ENCODE assay signal across 1 cellular context in genomic region chr3:122514123-122515019, GRCh38.
TF ChIP-seq lines count a peak whose summit lies in the region.

Gene KPNA1 (minus strand): TSS chr3:122514939. CDS start chr3:122496565, 18,374 bp downstream.

TF ChIP-seq in H1, 55 proteins besides CTCF, POLR2A, EP300 and RAD21:
- no peak for TF ChIP-seq NANOG (IDR thresholded peaks at IDR 0.05; ENCODE audit: insufficient read depth, low read depth, low read length, poor library complexity, severe bottlenecking)
- no peak for TF ChIP-seq YY1 (IDR thresholded peaks at IDR 0.05; ENCODE audit: low read depth, low read length)
- TF ChIP-seq POU5F1 (IDR thresholded peaks at IDR 0.05; ENCODE audit: low read depth, low read length) = no peak
- TF ChIP-seq MAFK (IDR thresholded peaks at IDR 0.05; ENCODE audit: low read depth, low read length) = no peak
- TF ChIP-seq TAF1 (IDR thresholded peaks at IDR 0.05; ENCODE audit: low read depth, low read length) = peak; percentile 78
- TF ChIP-seq HDAC2 (IDR thresholded peaks at IDR 0.05; ENCODE audit: borderline replicate concordance in 1 of 2, low read depth in 2 of 2, low read length in 2 of 2) = no peak; a peak in 1 of 4 replicates
- no peak for TF ChIP-seq BCL11A (IDR thresholded peaks at IDR 0.05; ENCODE audit: low read depth in 2 of 2, low read length in 2 of 2)
- no peak for TF ChIP-seq CBX8 (IDR thresholded peaks at IDR 0.05; ENCODE audit: borderline replicate concordance, low read depth, low read length)
- 0 out of 4 replicates have a peak, but pooled peaks of 1 of the 2 experiments have one; percentile 4 for TF ChIP-seq SIN3A (conservative IDR thresholded peaks at IDR 0.05 in 1 of 2, IDR thresholded peaks at IDR 0.05 in 1 of 2; ENCODE audit: low read depth in 1 of 2, low read length in 2 of 2)
- no peak for TF ChIP-seq FOSL1 (IDR thresholded peaks at IDR 0.05; ENCODE audit: insufficient read depth, low read depth, low read length)
- TF ChIP-seq EZH2 (IDR thresholded peaks at IDR 0.05; ENCODE audit: low read depth, low read length, severe bottlenecking) = no peak
- TF ChIP-seq CREB1 (IDR thresholded peaks at IDR 0.05) = peak; percentile 40; the same call in 1 of the 2 replicates
- no peak for TF ChIP-seq BACH1 (IDR thresholded peaks at IDR 0.05; ENCODE audit: low read length)
- no peak for TF ChIP-seq JUN (IDR thresholded peaks at IDR 0.05; ENCODE audit: low read depth, low read length)
- no peak for TF ChIP-seq RXRA (IDR thresholded peaks at IDR 0.05; ENCODE audit: insufficient read depth, low read depth, low read length)
- TF ChIP-seq KDM1A (IDR thresholded peaks at IDR 0.05; ENCODE audit: borderline replicate concordance, low read length) = 0 out of 2 replicates have a peak, but pooled peaks have one; percentile 57
- no peak for TF ChIP-seq HDAC6 (IDR thresholded peaks at IDR 0.05; ENCODE audit: low read depth, low read length)
- peak; percentile 96 for TF ChIP-seq PHF8 (conservative IDR thresholded peaks at IDR 0.05; ENCODE audit: low read depth, low read length)
- no peak for TF ChIP-seq SP4 (IDR thresholded peaks at IDR 0.05; ENCODE audit: low read length)
- TF ChIP-seq KDM5A (IDR thresholded peaks at IDR 0.05; ENCODE audit: low read length) = no peak
- TF ChIP-seq ZNF274 (IDR thresholded peaks at IDR 0.05; ENCODE audit: borderline replicate concordance, extremely low read depth, low read length) = no peak
- no peak for TF ChIP-seq SUZ12 (IDR thresholded peaks at IDR 0.05; ENCODE audit: low read length)
- TF ChIP-seq SP1 (IDR thresholded peaks at IDR 0.05; ENCODE audit: low read depth, low read length) = no peak
- no peak for TF ChIP-seq BRCA1 (IDR thresholded peaks at IDR 0.05; ENCODE audit: low read depth, low read length)
- TF ChIP-seq CBX5 (IDR thresholded peaks at IDR 0.05; ENCODE audit: low read depth, low read length) = no peak
- no peak for TF ChIP-seq SAP30 (IDR thresholded peaks at IDR 0.05; ENCODE audit: insufficient read depth, insufficient replicate concordance, low read length)
- no peak for TF ChIP-seq GABPA (IDR thresholded peaks at IDR 0.05; ENCODE audit: borderline replicate concordance, insufficient read depth, low read length)
- peak; percentile 33; the same call in 1 of the 2 replicates for TF ChIP-seq GTF2F1 (IDR thresholded peaks at IDR 0.05; ENCODE audit: borderline replicate concordance, low read depth, low read length)
- TF ChIP-seq ATF2 (IDR thresholded peaks at IDR 0.05; ENCODE audit: low read length) = no peak
- peak; percentile 88 for TF ChIP-seq POLR2AphosphoS5 (IDR thresholded peaks at IDR 0.05; ENCODE audit: low read depth, low read length)
- TF ChIP-seq SRF (IDR thresholded peaks at IDR 0.05; ENCODE audit: low read depth, low read length) = no peak
- TF ChIP-seq KDM4A (IDR thresholded peaks at IDR 0.05; ENCODE audit: low read depth, low read length, severe bottlenecking) = peak; percentile 94
- peak; percentile 64 for TF ChIP-seq MAX (IDR thresholded peaks at IDR 0.05)
- 0 out of 2 replicates have a peak, but pooled peaks have one; percentile 24 for TF ChIP-seq ATF3 (IDR thresholded peaks at IDR 0.05; ENCODE audit: insufficient read depth, low read depth, low read length)
- no peak for TF ChIP-seq SIRT6 (IDR thresholded peaks at IDR 0.05; ENCODE audit: low read length)
- TF ChIP-seq NRF1 (IDR thresholded peaks at IDR 0.05; ENCODE audit: low read depth, low read length) = peak; percentile 82
- peak; percentile 72; the same call in 1 of the 2 replicates for TF ChIP-seq TBP (IDR thresholded peaks at IDR 0.05; ENCODE audit: low read depth, low read length)
- TF ChIP-seq JUND (IDR thresholded peaks at IDR 0.05; ENCODE audit: low read length) = no peak
- peak; percentile 63 for TF ChIP-seq SIX5 (IDR thresholded peaks at IDR 0.05; ENCODE audit: low read depth, low read length)
- no peak for TF ChIP-seq USF2 (IDR thresholded peaks at IDR 0.05; ENCODE audit: low read length)
- no peak for TF ChIP-seq SP2 (IDR thresholded peaks at IDR 0.05; ENCODE audit: low read length)
- TF ChIP-seq CEBPB (IDR thresholded peaks at IDR 0.05; ENCODE audit: low read depth, low read length) = no peak
- TF ChIP-seq RNF2 (IDR thresholded peaks at IDR 0.05; ENCODE audit: borderline replicate concordance, low read depth, low read length, missing control alignments, poor library complexity, severe bottlenecking) = no peak
- TF ChIP-seq CHD7 (IDR thresholded peaks at IDR 0.05; ENCODE audit: insufficient replicate concordance, low read length) = no peak
- peak; percentile 91 for TF ChIP-seq EGR1 (IDR thresholded peaks at IDR 0.05; ENCODE audit: borderline replicate concordance, low read depth, low read length)
- no peak for TF ChIP-seq TEAD4 (IDR thresholded peaks at IDR 0.05; ENCODE audit: low read depth, low read length)
- TF ChIP-seq ASH2L (IDR thresholded peaks at IDR 0.05; ENCODE audit: low read length) = peak; percentile 97
- no peak for TF ChIP-seq CHD1 (IDR thresholded peaks at IDR 0.05; ENCODE audit: low read depth, low read length)
- peak; percentile 57 for TF ChIP-seq TAF7 (optimal IDR thresholded peaks at IDR 0.05; ENCODE audit: borderline replicate concordance, low read depth, low read length)
- 0 out of 2 replicates have a peak, but pooled peaks have one; percentile 74 for TF ChIP-seq RBBP5 (IDR thresholded peaks at IDR 0.05; ENCODE audit: borderline replicate concordance, low read depth, low read length)
- TF ChIP-seq TCF12 (IDR thresholded peaks at IDR 0.05; ENCODE audit: low read depth, low read length) = no peak
- peak; percentile 11; the same call in 1 of the 2 replicates for TF ChIP-seq CHD2 (IDR thresholded peaks at IDR 0.05; ENCODE audit: low read length)
- TF ChIP-seq RFX5 (IDR thresholded peaks at IDR 0.05; ENCODE audit: borderline replicate concordance, low read depth, low read length) = no peak
- TF ChIP-seq E2F6 (IDR thresholded peaks at IDR 0.05) = no peak
- no peak for TF ChIP-seq CTBP2 (IDR thresholded peaks at IDR 0.05; ENCODE audit: borderline replicate concordance, insufficient read depth, insufficient read length, low read length)
TF ChIP-seq in H1: peak in this region for 18.
